Comparison of ENCODE assay signal across 12 cellular contexts in the genomic region with DNA sequence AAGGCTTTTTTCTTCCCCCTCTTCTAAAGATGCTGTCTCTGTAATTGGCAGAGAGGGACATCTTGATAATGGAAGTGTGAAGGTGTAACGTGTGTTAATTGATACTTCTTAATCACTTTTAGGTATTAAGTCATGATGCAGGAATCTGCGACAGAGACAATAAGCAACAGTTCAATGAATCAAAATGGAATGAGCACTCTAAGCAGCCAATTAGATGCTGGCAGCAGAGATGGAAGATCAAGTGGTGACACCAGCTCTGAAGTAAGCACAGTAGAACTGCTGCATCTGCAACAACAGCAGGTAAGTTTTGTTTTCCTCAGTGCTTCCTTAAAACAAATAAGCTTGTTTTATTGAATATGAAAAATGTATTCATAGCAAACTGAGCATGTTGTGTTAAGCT.
DNase-seq lines count a peak whose midpoint lies in the region; ATAC-seq and TF ChIP-seq lines count a peak whose summit lies in the region.
"Had no signal": no experiment of that assay in that cellular context is flagged by ENCODE, and none has a peak within 500 bp of the region (broad histone marks: within the 10 kb centered on the region; RNA-seq: fewer than 3 reads in every experiment).

No MANE protein-coding gene starts in this region.

- peak; percentile 14 for TF ChIP-seq CTCF in nephron progenitor cell (IDR thresholded peaks at IDR 0.05)

- H3K4me1 Mint-ChIP-seq in nephron progenitor cell: peaks cover 5% of the 10 kb centered on the region
- H3K4me1 Mint-ChIP-seq: CD8-positive, alpha-beta memory T cell had no signal

- DNase-seq in NCI-H82 (lab: John Stamatoyannopoulos, UW) (peak; percentile 32), NCI-H82 treated with DMSO at 0.1 percent for 48 hours (lab: John Stamatoyannopoulos, UW; ENCODE audit: unreplicated experiment) (no peak), NCI-H146 treated with DMSO at 0.1 percent for 48 hours (lab: John Stamatoyannopoulos, UW; ENCODE audit: unreplicated experiment) (peak; percentile 14), SK-N-MC (ENCODE audit: low read depth, low spot score) (no peak), nephron progenitor cell (no peak)
- no peak for DNase-seq in activated CD8-positive, alpha-beta memory T cell treated with anti-CD3 and anti-CD28 coated beads for 24 hours
- DNase-seq: CD8-positive, alpha-beta memory T cell had no signal

- H3K4me3 Mint-ChIP-seq in nephron progenitor cell: no peak overlapping the region
- H3K4me3 Mint-ChIP-seq: CD8-positive, alpha-beta memory T cell had no signal

- H3K27ac Mint-ChIP-seq in nephron progenitor cell: no peak overlapping the region
- H3K27ac Mint-ChIP-seq: CD8-positive, alpha-beta memory T cell had no signal

- no peak overlapping the region for H3K9ac ChIP-seq in SK-N-MC (ENCODE audit: insufficient read length)
- H3K9ac ChIP-seq: BLaER1, GM23248 had no signal

- H3K27me3 Mint-ChIP-seq in nephron progenitor cell (ENCODE audit: low read depth, poor library complexity): no peaks in the 10 kb centered on the region
- H3K27me3 Mint-ChIP-seq: CD8-positive, alpha-beta memory T cell had no signal

- no peak overlapping the region for H3K4me3 ChIP-seq in SK-N-MC
- H3K4me3 ChIP-seq: A549, BLaER1, GM23248 had no signal

- H3K9me3 Mint-ChIP-seq in nephron progenitor cell: no peaks in the 10 kb centered on the region
- H3K9me3 Mint-ChIP-seq: CD8-positive, alpha-beta memory T cell had no signal

- no peak for ATAC-seq in HG02938 (IDR thresholded peaks at IDR 0.05; ENCODE audit: unreplicated experiment)
- ATAC-seq in GM21825 (IDR thresholded peaks at IDR 0.05; ENCODE audit: unreplicated experiment): no peak

- H3K27ac ChIP-seq in SK-N-MC: peak overlapping the region; percentile 14; the same call in 1 of the 2 replicates
- H3K27ac ChIP-seq: A549, BLaER1, GM23248 had no signal

- no peaks in the 10 kb centered on the region for H3K9me3 ChIP-seq in SK-N-MC (ENCODE audit: low read depth, low read length)
- H3K9me3 ChIP-seq: A549, BLaER1 had no signal

- no peaks in the 10 kb centered on the region for H3K36me3 ChIP-seq in SK-N-MC (ENCODE audit: insufficient read depth, low read length)
- H3K36me3 ChIP-seq: BLaER1 had no signal

- H3K36me3 Mint-ChIP-seq in nephron progenitor cell (ENCODE audit: low read depth): no peaks in the 10 kb centered on the region
- H3K36me3 Mint-ChIP-seq: CD8-positive, alpha-beta memory T cell had no signal

Comparison
In these comparisons a context has a peak if more than half of its experiments do, and no peak if none do; other contexts are left out.
1. DNase-seq: peak in NCI-H82 (single experiment) and NCI-H146 treated with DMSO at 0.1 percent for 48 hours (single experiment); none in NCI-H82 treated with DMSO at 0.1 percent for 48 hours (single experiment), SK-N-MC (single experiment), nephron progenitor cell (single experiment) and activated CD8-positive, alpha-beta memory T cell treated with anti-CD3 and anti-CD28 coated beads for 24 hours (single experiment).